Comparison of ENCODE assay signal across 16 cellular contexts in the genomic region with DNA sequence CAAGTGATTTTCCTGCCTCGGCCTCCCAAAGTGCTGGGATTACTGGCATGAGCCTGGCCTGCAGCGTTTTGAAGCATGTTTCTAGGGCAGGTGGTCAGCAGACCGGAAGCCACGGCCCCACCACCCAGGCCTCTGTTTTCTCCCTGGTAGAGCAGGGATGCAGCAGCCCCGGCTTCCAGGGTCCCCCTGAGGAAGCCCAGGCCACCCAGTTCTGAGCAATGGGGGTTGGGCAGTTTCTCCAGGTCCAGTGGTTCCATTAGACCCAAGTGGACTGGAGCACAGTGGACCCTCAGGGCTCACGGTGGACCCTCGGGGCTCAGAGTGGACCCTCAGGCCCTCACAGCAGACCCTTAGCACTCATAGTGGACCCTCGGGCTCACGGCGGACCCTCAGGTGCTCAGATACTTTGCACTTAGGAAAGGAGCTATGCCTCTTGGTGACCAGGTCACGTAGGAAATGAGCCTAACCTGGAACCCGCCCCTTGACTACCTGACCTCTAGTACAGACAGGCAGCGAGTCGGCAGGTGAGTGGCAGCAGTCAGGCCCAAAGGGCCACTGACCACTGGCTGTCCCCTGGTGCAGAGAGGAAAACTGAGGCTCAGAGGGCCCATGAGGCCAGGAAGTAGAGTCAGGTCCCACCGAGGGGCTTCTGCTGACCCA. TPM values are rescaled to one million over a fixed set of nuclear protein-coding genes. Genes with fewer than 3 reads are reported as not detected.
"Had no signal": no experiment of that assay in that cellular context is flagged by ENCODE, and none has a peak within 500 bp of the region (broad histone marks: within the 10 kb centered on the region; RNA-seq: fewer than 3 reads in every experiment).

No MANE protein-coding gene starts in this region.

- H3K79me2 ChIP-seq: parathyroid adenoma had no signal

- H3K27ac ChIP-seq: ascending aorta, heart left ventricle, parathyroid adenoma, transverse colon had no signal

- H3K9me3 ChIP-seq: ascending aorta, heart left ventricle, transverse colon had no signal

- H3K9me3 Mint-ChIP-seq: naive B cell; stimulated activated naive B cell treated with anti-CD40 and anti-IgM and Interleukin-4, amounts not matched to agents 10 μg/mL and 1 μg/mL and 100 μg/mL, for 72 hours had no signal

- H3K4me1 ChIP-seq: parathyroid adenoma had no signal

- DNase-seq: activated CD4-positive, CD25-positive, alpha-beta regulatory T cell treated with anti-CD3 and anti-CD28 coated beads, Interleukin-2, amount 50 U/mL, for 72 hours; activated gamma-delta T cell; effector CD8-positive, alpha-beta T cell; left colon; naive B cell; retina; stimulated activated naive B cell treated with anti-CD40 and anti-IgM and Interleukin-4, amounts not matched to agents 10 μg/mL and 1 μg/mL and 100 μg/mL, for 72 hours; substantia nigra; transverse colon had no signal

- H3K36me3 Mint-ChIP-seq: naive B cell; stimulated activated naive B cell treated with anti-CD40 and anti-IgM and Interleukin-4, amounts not matched to agents 10 μg/mL and 1 μg/mL and 100 μg/mL, for 72 hours had no signal

- H3K9ac ChIP-seq: parathyroid adenoma had no signal

- H3K4me3 ChIP-seq: ascending aorta, heart left ventricle, lung, transverse colon had no signal

- H2AFZ ChIP-seq: parathyroid adenoma had no signal

- H3K4me3 Mint-ChIP-seq: stimulated activated naive B cell treated with anti-CD40 and anti-IgM and Interleukin-4, amounts not matched to agents 10 μg/mL and 1 μg/mL and 100 μg/mL, for 72 hours had no signal

- H3K36me3 ChIP-seq: ascending aorta, heart left ventricle, transverse colon had no signal

- FAIRE-seq: bronchial epithelial cell, frontal cortex had no signal

- ATAC-seq: heart left ventricle; left colon; stimulated activated naive B cell treated with anti-CD40 and anti-IgM and Interleukin-4, amounts not matched to agents 10 μg/mL and 1 μg/mL and 100 μg/mL, for 72 hours had no signal

RNA-seq across cellular contexts. Expression of a gene that starts 4.6 kb away (rescaled TPM):
- total RNA-seq: skeletal muscle tissue had no signal
